8 cellular contexts compared by ENCODE assay signal in the genomic region with DNA sequence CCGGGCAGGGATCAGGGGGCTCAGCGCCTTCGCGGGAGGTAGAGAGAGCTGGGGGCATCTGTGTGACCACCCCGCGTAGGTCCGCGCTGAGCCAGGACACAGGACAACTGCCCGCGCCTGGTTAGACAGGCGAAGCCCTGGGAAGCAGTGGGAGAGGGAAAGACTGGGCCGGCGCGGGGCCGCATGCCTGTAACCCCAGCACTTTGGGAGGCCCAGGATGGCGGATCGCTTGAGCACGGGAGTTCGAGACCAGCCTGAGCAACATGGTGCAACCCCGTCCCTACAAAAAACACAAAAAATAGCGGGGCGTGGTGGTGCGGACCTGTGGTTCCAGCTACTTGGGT. TPM values are rescaled to one million over a fixed set of nuclear protein-coding genes. Genes with fewer than 3 reads are reported as not detected.
DNase-seq lines count a peak whose midpoint lies in the region; ATAC-seq and TF ChIP-seq lines count a peak whose summit lies in the region.
"Not testable (repeated sequence)": the region's sequence is repeated elsewhere in the genome, so short reads cannot be mapped to it uniquely, and the experiment has no call there.

No MANE protein-coding gene starts in this region.

- not testable (repeated sequence) for H3K27ac ChIP-seq in Panc1 (ENCODE audit: low read length); iPS-18a (ENCODE audit: low read length); mesodermal cell (ENCODE audit: low read depth, low read length, severe bottlenecking)
- H3K27ac ChIP-seq in rectal smooth muscle tissue (ENCODE audit: low read depth, low read length), result peak overlapping the region; percentile 72
- H3K27ac ChIP-seq in thyroid gland, result peak overlapping the region; percentile 73 to 79 (median 78)

- not testable (repeated sequence) for H3K9me3 ChIP-seq in Panc1 (ENCODE audit: control insufficient read depth, insufficient read depth, low read depth, low read length); iPS-18a (ENCODE audit: control insufficient read depth, low read depth, low read length); mesodermal cell (ENCODE audit: control insufficient read depth, low read length); thyroid gland

- peak; percentile 80 for ATAC-seq in Panc1

- H3K4me1 ChIP-seq in Panc1 (ENCODE audit: control insufficient read depth, insufficient read depth, low read length); iPS-18a (ENCODE audit: control insufficient read depth, low read depth, low read length); mesodermal cell (ENCODE audit: control insufficient read depth, insufficient read depth, low read length, poor library complexity, severe bottlenecking); rectal smooth muscle tissue (ENCODE audit: control insufficient read depth, insufficient read depth, low read length); thyroid gland: not testable (repeated sequence)

- BruUV-seq in Panc1 (replicated peaks; lab: Mats Ljungman, UMichigan), result not testable (repeated sequence)

- POLR2A ChIA-PET in Panc1 (lab: Charles Lee), result not testable (repeated sequence)

- DNase-seq in DMS53 (lab: John Stamatoyannopoulos, UW) (peak; percentile 39), fibroblast of the aortic adventitia (ENCODE audit: low read depth) (peak; percentile 17), thyroid gland (peak; percentile 44 to 54)
- DNase-seq in Panc1 (ENCODE audit: low read depth, low spot score); choroid plexus epithelial cell (ENCODE audit: low read depth): not testable (repeated sequence)

- not testable (repeated sequence) for H3K27me3 ChIP-seq in Panc1 (ENCODE audit: control insufficient read depth, insufficient read depth, low read length); iPS-18a (ENCODE audit: control insufficient read depth, insufficient read depth, low read length); rectal smooth muscle tissue (ENCODE audit: control insufficient read depth, insufficient read depth, low read length); thyroid gland

- H3K9ac ChIP-seq in iPS-18a (ENCODE audit: low read length); rectal smooth muscle tissue (ENCODE audit: low read length): not testable (repeated sequence)

- TF ChIP-seq CTCF in Panc1 (IDR thresholded peaks at IDR 0.05); choroid plexus epithelial cell (conservative IDR thresholded peaks at IDR 0.05; ENCODE audit: low read depth, low read length); fibroblast of the aortic adventitia (IDR thresholded peaks at IDR 0.05; ENCODE audit: insufficient read depth, low read length); thyroid gland (IDR thresholded peaks at IDR 0.05): not testable (repeated sequence)

- intact Hi-C loops in Panc1 (cut with micrococcal nuclease; ENCODE audit: unreplicated experiment); thyroid gland (cut with DNase I): not testable (repeated sequence)

- CTCF ChIA-PET in Panc1 (lab: Charles Lee), result not testable (repeated sequence)

- H3K4me3 ChIP-seq in Panc1 (ENCODE audit: low read depth in 2 of 2, low read length in 2 of 2) (peak overlapping the region; percentile 26 to 39), choroid plexus epithelial cell (ENCODE audit: low read depth, low read length) (peak overlapping the region; percentile 38), fibroblast of the aortic adventitia (ENCODE audit: low read depth, low read length) (peak overlapping the region; percentile 50), iPS-18a (ENCODE audit: low read length) (peak overlapping the region; percentile 37), mesodermal cell (ENCODE audit: extremely low read depth, insufficient read depth, low read length, poor library complexity, severe bottlenecking) (peak overlapping the region; percentile 25), rectal smooth muscle tissue (ENCODE audit: low read length) (peak overlapping the region; percentile 50), thyroid gland (replicated peaks in 1 of 3) (peak overlapping the region in 1 of 3 donors; percentile 28)

- in situ Hi-C loops in Panc1 (cut with HindIII; ENCODE audit: low pct_unique_long_range_greater_than_20kb, low sequenced_read_pairs), result not testable (repeated sequence)

- not testable (repeated sequence) for TF ChIP-seq POLR2A in thyroid gland (IDR thresholded peaks at IDR 0.05)

- not testable (repeated sequence) for H3K36me3 ChIP-seq in Panc1 (ENCODE audit: control insufficient read depth, insufficient read depth, low read length); iPS-18a (ENCODE audit: control insufficient read depth, low read depth, low read length); mesodermal cell (ENCODE audit: control insufficient read depth, insufficient read depth, low read length); rectal smooth muscle tissue (ENCODE audit: control insufficient read depth, insufficient read depth, low read length); thyroid gland

- WGBS in mesodermal cell (ENCODE audit: insufficient coverage in 2 of 2), 2 experiments, result 14 to 80% methylated on average over 1 to 7 of the region's 23 CpGs
- WGBS in thyroid gland, 2 donors, result 8 to 31% methylated on average over 10 to 13 of the region's 23 CpGs

RNA-seq across cellular contexts. Expression of a gene that starts 13.9 kb away (rescaled TPM):
- total RNA-seq in Panc1 (2021; ENCODE audit: unreplicated experiment), result not detected
- not detected for polyA plus RNA-seq in Panc1 (2012; ENCODE audit: insufficient read length)
- total RNA-seq in fibroblast of the aortic adventitia (ENCODE audit: low replicate concordance), result not detected in 2 replicates
- 9.7 TPM for polyA plus RNA-seq in mesodermal cell (2013, experiment 1 of 2)
- polyA plus RNA-seq in mesodermal cell (2013, experiment 2 of 2), result 6.7 TPM
- total RNA-seq in thyroid gland, result under 1 TPM in 1 of 4 donors, not detected in 3; 0.67 TPM

RNA-seq across cellular contexts. Expression of a gene that starts 31.2 kb away (rescaled TPM):
- total RNA-seq in Panc1 (2021; ENCODE audit: unreplicated experiment), result not detected
- polyA plus RNA-seq in Panc1 (2012; ENCODE audit: insufficient read length), result not detected
- total RNA-seq in fibroblast of the aortic adventitia (ENCODE audit: low replicate concordance), result not detected in 2 replicates
- polyA plus RNA-seq in mesodermal cell (2013, experiment 1 of 2), result 10.0 TPM
- polyA plus RNA-seq in mesodermal cell (2013, experiment 2 of 2), result 7.3 TPM
- 10 to 100 TPM in 1 of 4 donors, 1 to 10 TPM in 2, not detected in 1; 2.0 to 13.6 (median 2.5) TPM for total RNA-seq in thyroid gland
